In the genomic region with DNA sequence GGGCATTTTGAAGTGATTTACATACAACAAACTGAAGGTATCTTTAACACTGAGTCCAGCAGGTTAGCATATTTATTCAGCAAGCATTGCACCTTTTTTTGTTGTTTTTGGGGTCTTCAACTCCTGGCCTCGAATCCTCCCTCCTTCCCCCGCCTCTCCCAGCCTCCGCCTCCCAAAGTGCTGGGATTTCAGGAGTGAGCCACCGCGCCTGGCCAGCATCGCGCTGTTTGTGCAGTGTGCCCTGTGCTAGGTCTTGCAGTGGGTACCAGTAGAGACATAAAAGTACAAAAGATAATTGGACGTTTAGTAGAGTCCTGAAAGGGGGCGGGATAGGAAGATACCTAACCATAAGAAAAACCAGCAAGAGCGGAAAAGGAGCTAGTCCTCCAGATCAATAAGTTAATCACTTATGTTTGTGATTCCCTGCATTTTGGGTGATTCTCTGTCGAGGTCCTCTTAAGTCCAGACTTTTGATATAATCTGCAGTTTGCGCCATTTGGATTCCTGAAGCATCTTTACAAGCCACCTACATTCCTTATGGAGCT, we compare ENCODE assay signal across 8 cellular contexts.
DNase-seq lines count a peak whose midpoint lies in the region; ATAC-seq and TF ChIP-seq lines count a peak whose summit lies in the region.

No MANE protein-coding gene starts in this region.

- H3K27ac ChIP-seq in liver (ENCODE audit: low read depth in 1 of 2, low read length in 2 of 2) (peak overlapping the region; percentile 80 to 95), upper lobe of right lung (peak overlapping the region; percentile 62)

- ATAC-seq in upper lobe of right lung (no peak), GM19463 (IDR thresholded peaks at IDR 0.05; ENCODE audit: unreplicated experiment) (no peak)

- H3K9me3 Mint-ChIP-seq in activated naive CD4-positive, alpha-beta T cell treated with anti-CD3 and anti-CD28 coated beads, Interleukin-2, amount 50 U/mL, for 24 hours = no peaks in the 10 kb centered on the region

- peak overlapping the region; percentile 92 for H3K4me3 Mint-ChIP-seq in activated naive CD4-positive, alpha-beta T cell treated with anti-CD3 and anti-CD28 coated beads, Interleukin-2, amount 50 U/mL, for 24 hours

- peaks cover 43% of the 10 kb centered on the region for H3K4me1 Mint-ChIP-seq in activated naive CD4-positive, alpha-beta T cell treated with anti-CD3 and anti-CD28 coated beads, Interleukin-2, amount 50 U/mL, for 24 hours

- H3K27ac Mint-ChIP-seq in activated naive CD4-positive, alpha-beta T cell treated with anti-CD3 and anti-CD28 coated beads, Interleukin-2, amount 50 U/mL, for 24 hours = peak overlapping the region; percentile 97

- no peaks in the 10 kb centered on the region for H3K36me3 ChIP-seq in adipocyte (ENCODE audit: control insufficient read depth, insufficient read depth, low read length, severe bottlenecking)
- no peaks in the 10 kb centered on the region for H3K36me3 ChIP-seq in liver (ENCODE audit: control insufficient read depth in 4 of 4, insufficient read depth in 3 of 4, low read depth in 1 of 4, low read length in 3 of 4)
- H3K36me3 ChIP-seq in upper lobe of right lung = no peaks in the 10 kb centered on the region

- no peaks in the 10 kb centered on the region for H3K36me3 Mint-ChIP-seq in activated naive CD4-positive, alpha-beta T cell treated with anti-CD3 and anti-CD28 coated beads, Interleukin-2, amount 50 U/mL, for 24 hours

- TF ChIP-seq RAD21 in liver (IDR thresholded peaks at IDR 0.05) = no peak

- WGBS in liver = 42% methylated on average over 12 of the region's 12 CpGs

- H3K4me3 ChIP-seq in adipocyte (ENCODE audit: low read length) (peak overlapping the region; percentile 84), liver (ENCODE audit: low read depth in 1 of 3, low read length in 3 of 3) (peak overlapping the region in 2 of 3 donors; percentile 62 to 80), upper lobe of right lung (peak overlapping the region; percentile 76)

- H3K9ac ChIP-seq in adipocyte (ENCODE audit: low read length) = peak overlapping the region; percentile 79
- H3K9ac ChIP-seq in liver (ENCODE audit: low read depth in 1 of 2, low read length in 2 of 2) = peak overlapping the region in 1 of 2 donors; percentile 70

- H3K27me3 ChIP-seq in adipocyte (replicated peaks; ENCODE audit: control insufficient read depth, insufficient read depth, low read length) (no peaks in the 10 kb centered on the region), liver (ENCODE audit: control insufficient read depth in 4 of 4, insufficient read depth in 4 of 4, low read length in 3 of 4) (no peaks in the 10 kb centered on the region), upper lobe of right lung (no peaks in the 10 kb centered on the region)

- no peak for TF ChIP-seq CTCF in liver (IDR thresholded peaks at IDR 0.05; ENCODE audit: low read depth, low read length, missing input control)
- no peak for TF ChIP-seq CTCF in upper lobe of right lung (IDR thresholded peaks at IDR 0.05)

- H3K27me3 Mint-ChIP-seq in activated naive CD4-positive, alpha-beta T cell treated with anti-CD3 and anti-CD28 coated beads, Interleukin-2, amount 50 U/mL, for 24 hours = no peaks in the 10 kb centered on the region

- DNase-seq in activated naive CD4-positive, alpha-beta T cell treated with anti-CD3 and anti-CD28 coated beads, Interleukin-2, amount 50 U/mL, for 16 hours = no peak
- no peak for DNase-seq in adipocyte (ENCODE audit: low read depth)
- DNase-seq in upper lobe of right lung = no peak
- no peak for DNase-seq in LoVo (ENCODE audit: low spot score)
- no peak for DNase-seq in posterior vena cava (ENCODE audit: low spot score)

- intact Hi-C loops in upper lobe of right lung (cut with DNase I) (no loop called here), posterior vena cava (cut with DNase I) (no loop called here)

- H3K9me3 ChIP-seq in adipocyte (ENCODE audit: control insufficient read depth, low read length) = no peaks in the 10 kb centered on the region
- no peaks in the 10 kb centered on the region for H3K9me3 ChIP-seq in liver (ENCODE audit: control insufficient read depth in 4 of 4, low read length in 3 of 4)
- no peaks in the 10 kb centered on the region for H3K9me3 ChIP-seq in upper lobe of right lung

- H3K4me1 ChIP-seq in adipocyte (ENCODE audit: control insufficient read depth, insufficient read depth, low read length) (peaks cover 5% of the 10 kb centered on the region), liver (ENCODE audit: control insufficient read depth in 4 of 4, insufficient read depth in 4 of 4, low read length in 3 of 4) (peaks cover 18 to 44% (median 24%) of the 10 kb centered on the region in 4 donors), upper lobe of right lung (peaks cover 29% of the 10 kb centered on the region)

TF ChIP-seq in liver, 16 proteins besides CTCF, POLR2A, EP300 and RAD21:
- TF ChIP-seq HNF4G (IDR thresholded peaks at IDR 0.05) = no peak
